ENCODE assay signal across 10 cellular contexts in genomic region chr17:37824534-37825485, GRCh38.
DNase-seq lines count a peak whose midpoint lies in the region; ATAC-seq, FAIRE-seq and TF ChIP-seq lines count a peak whose summit lies in the region.
"Had no signal": no experiment of that assay in that cellular context is flagged by ENCODE, and none has a peak within 500 bp of the region (broad histone marks: within the 10 kb centered on the region; RNA-seq: fewer than 3 reads in every experiment).

No MANE protein-coding gene starts in this region.

- H3K4me1 ChIP-seq in HUES64 (ENCODE audit: insufficient read depth, low read length) = peaks cover 24% of the 10 kb centered on the region
- no peaks in the 10 kb centered on the region for H3K4me1 ChIP-seq in CD8-positive, alpha-beta T cell (ENCODE audit: insufficient read depth, low read length)

- no peaks in the 10 kb centered on the region for H3K9me3 Mint-ChIP-seq in nephron
- H3K9me3 Mint-ChIP-seq in CD8-positive, alpha-beta T cell = no peaks in the 10 kb centered on the region

- H3K27ac Mint-ChIP-seq in nephron = peak overlapping the region; percentile 91 to 96 (median 95)
- no peak overlapping the region for H3K27ac Mint-ChIP-seq in CD8-positive, alpha-beta T cell

- peak overlapping the region; percentile 19; the same call in 1 of the 2 replicates for H3K27ac ChIP-seq in HUES64 (ENCODE audit: low read depth, low read length)
- no peak overlapping the region for H3K27ac ChIP-seq in CD8-positive, alpha-beta T cell (ENCODE audit: low read depth, low read length)

- no peaks in the 10 kb centered on the region for H3K9me3 ChIP-seq in HUES64 (ENCODE audit: insufficient read depth, low read depth, low read length)
- no peaks in the 10 kb centered on the region for H3K9me3 ChIP-seq in CD8-positive, alpha-beta T cell (ENCODE audit: low read length)

- ATAC-seq in GM18511 (IDR thresholded peaks at IDR 0.05; ENCODE audit: unreplicated experiment) = peak; percentile 54
- ATAC-seq in CD8-positive, alpha-beta T cell = no peak

- H3K9ac ChIP-seq in HUES64 (ENCODE audit: low read depth, low read length) = no peak overlapping the region

- no peak for FAIRE-seq in bronchial epithelial cell (lab: Jason Lieb, UNC)

- intact Hi-C loops in CD8-positive, alpha-beta T cell (cut with DNase I, micrococcal nuclease) = loop anchor here in 1 of 2 experiments (5.0 kb wide), 1 partner anchor 47 kb away; no protein-coding TSS in a partner anchor

- in situ Hi-C loops in GM13977 (cut with MboI; ENCODE audit: low pct_unique_long_range_greater_than_20kb, low sequenced_read_pairs, unreplicated experiment) = no loop called here

- TF ChIP-seq CTCF in bronchial epithelial cell (IDR thresholded peaks at IDR 0.05; ENCODE audit: insufficient read depth, low read length, severe bottlenecking) = no peak
- TF ChIP-seq CTCF in nephron (IDR thresholded peaks at IDR 0.05; ENCODE audit: unreplicated experiment in 3 of 3) = no peak
- TF ChIP-seq CTCF in CD8-positive, alpha-beta T cell (IDR thresholded peaks at IDR 0.05) = no peak
- no peak for TF ChIP-seq CTCF in GM13977 (IDR thresholded peaks at IDR 0.05; ENCODE audit: extremely low read depth, insufficient read depth, missing control alignments)

- no peaks in the 10 kb centered on the region for H3K27me3 Mint-ChIP-seq in nephron (ENCODE audit: low read depth)
- peaks cover 9% of the 10 kb centered on the region for H3K27me3 Mint-ChIP-seq in CD8-positive, alpha-beta T cell (ENCODE audit: low read depth)

- H3K4me3 ChIP-seq in HUES64 (ENCODE audit: low read length) (no peak overlapping the region), bronchial epithelial cell (ENCODE audit: low read depth, low read length) (no peak overlapping the region)
- H3K4me3 ChIP-seq in CD8-positive, alpha-beta T cell (ENCODE audit: low read depth, low read length) = no peak overlapping the region

- peak overlapping the region in 1 of 3 experiments; percentile 7 for H3K4me3 Mint-ChIP-seq in nephron
- no peak overlapping the region for H3K4me3 Mint-ChIP-seq in CD8-positive, alpha-beta T cell

- H3K27me3 ChIP-seq in HUES64 (ENCODE audit: insufficient read depth, low read length) (no peaks in the 10 kb centered on the region), bronchial epithelial cell (ENCODE audit: control insufficient read depth, insufficient read depth, low read length) (no peaks in the 10 kb centered on the region)
- no peaks in the 10 kb centered on the region for H3K27me3 ChIP-seq in CD8-positive, alpha-beta T cell (ENCODE audit: insufficient read depth, low read length)

- no peaks in the 10 kb centered on the region for H3K36me3 Mint-ChIP-seq in nephron (ENCODE audit: low read depth)
- no peaks in the 10 kb centered on the region for H3K36me3 Mint-ChIP-seq in CD8-positive, alpha-beta T cell

- CTCF ChIA-PET in CD8-positive, alpha-beta T cell (lab: Charles Lee) = no interaction called here

- DNase-seq in bronchial epithelial cell (ENCODE audit: low read depth) = peak; percentile 94
- no peak for DNase-seq in NCI-H2081 (lab: John Stamatoyannopoulos, UW)
- no peak for DNase-seq in NCI-H446 treated with DMSO at 0.1 percent for 48 hours (lab: John Stamatoyannopoulos, UW)
- no peak for DNase-seq in CD8-positive, alpha-beta T cell
- no peak for DNase-seq in GM13977 (ENCODE audit: low spot score)
- DNase-seq: hypothalamus, NCI-H187 treated with DMSO at 0.1 percent for 48 hours had no signal

- H3K36me3 ChIP-seq in HUES64 (ENCODE audit: insufficient read depth, low read length) (no peaks in the 10 kb centered on the region), bronchial epithelial cell (ENCODE audit: control insufficient read depth, insufficient read depth, low read length) (no peaks in the 10 kb centered on the region)
- no peaks in the 10 kb centered on the region for H3K36me3 ChIP-seq in CD8-positive, alpha-beta T cell (ENCODE audit: insufficient read depth, low read length)

- POLR2A ChIA-PET in CD8-positive, alpha-beta T cell (lab: Charles Lee) = no interaction called here

- peaks cover 34% of the 10 kb centered on the region for H3K4me1 Mint-ChIP-seq in nephron
- H3K4me1 Mint-ChIP-seq in CD8-positive, alpha-beta T cell (ENCODE audit: low read depth) = peaks cover 5% of the 10 kb centered on the region

- WGBS in HUES64 = 70% methylated on average over 13 of the region's 13 CpGs
